ENCODE assay signal across 1 cellular context in genomic region chr22:28931844-28932561, GRCh38.
A peak's percentile ranks its signal among the peaks of the same experiment; 100 is the strongest.
TF ChIP-seq lines count a peak whose summit lies in the region.

No MANE protein-coding gene starts in this region.

TF ChIP-seq in HepG2, 621 proteins besides CTCF, POLR2A, EP300 and RAD21 (continued from another document and continues in another):
- TF ChIP-seq ZNF407 (CRISPR knock-in tag; IDR thresholded peaks at IDR 0.05; ENCODE audit: not compliant biosample characterization) (no peak), ARID4A (CRISPR knock-in tag; IDR thresholded peaks at IDR 0.05; ENCODE audit: borderline replicate concordance) (no peak), ZNF598 (CRISPR knock-in tag; IDR thresholded peaks at IDR 0.05; ENCODE audit: borderline replicate concordance) (no peak), ZNF557 (CRISPR knock-in tag; IDR thresholded peaks at IDR 0.05) (no peak), POLR2G (IDR thresholded peaks at IDR 0.05; ENCODE audit: low read depth, low read length) (no peak), ZNF841 (CRISPR knock-in tag; IDR thresholded peaks at IDR 0.05; ENCODE audit: borderline replicate concordance) (no peak), MED8 (CRISPR knock-in tag; IDR thresholded peaks at IDR 0.05; ENCODE audit: insufficient replicate concordance) (no peak), CERS6 (CRISPR knock-in tag; IDR thresholded peaks at IDR 0.05) (no peak), ZNF34 (CRISPR knock-in tag; IDR thresholded peaks at IDR 0.05; ENCODE audit: borderline replicate concordance) (no peak), IRX3 (CRISPR knock-in tag; IDR thresholded peaks at IDR 0.05; ENCODE audit: borderline replicate concordance, low read depth) (no peak), ZZZ3 (CRISPR knock-in tag; IDR thresholded peaks at IDR 0.05; ENCODE audit: borderline replicate concordance) (no peak), ZFP62 (CRISPR knock-in tag; IDR thresholded peaks at IDR 0.05) (no peak), ZNF781 (CRISPR knock-in tag; IDR thresholded peaks at IDR 0.05; ENCODE audit: borderline replicate concordance, not compliant biosample characterization) (no peak), ZBTB1 (CRISPR knock-in tag; IDR thresholded peaks at IDR 0.05; ENCODE audit: borderline replicate concordance) (no peak), KDM5A (IDR thresholded peaks at IDR 0.05; ENCODE audit: borderline replicate concordance, low read length) (no peak), CAMTA2 (CRISPR knock-in tag; IDR thresholded peaks at IDR 0.05; ENCODE audit: borderline replicate concordance) (no peak), SMAD3 (CRISPR knock-in tag; IDR thresholded peaks at IDR 0.05) (no peak), SRF (IDR thresholded peaks at IDR 0.05; ENCODE audit: low read depth, low read length) (no peak), AHDC1 (CRISPR knock-in tag; IDR thresholded peaks at IDR 0.05; ENCODE audit: borderline replicate concordance) (0 out of 2 replicates have a peak, but pooled peaks have one; percentile 31), RFX1 (IDR thresholded peaks at IDR 0.05) (no peak), ZNF33B (CRISPR knock-in tag; IDR thresholded peaks at IDR 0.05) (no peak), MAZ (IDR thresholded peaks at IDR 0.05; ENCODE audit: borderline replicate concordance, low read depth, low read length) (no peak), MAZ (CRISPR knock-in tag; IDR thresholded peaks at IDR 0.05; ENCODE audit: low read depth) (no peak), ZNF709 (CRISPR knock-in tag; IDR thresholded peaks at IDR 0.05) (no peak), ZFP36L2 (CRISPR knock-in tag; IDR thresholded peaks at IDR 0.05) (no peak), PHF21A (CRISPR knock-in tag; IDR thresholded peaks at IDR 0.05) (peak; percentile 55; the same call in 1 of the 2 replicates), GATAD1 (CRISPR knock-in tag; IDR thresholded peaks at IDR 0.05) (no peak), SP5 (CRISPR knock-in tag; IDR thresholded peaks at IDR 0.05; ENCODE audit: borderline replicate concordance, low read depth) (peak; percentile 38; the same call in 1 of the 2 replicates), ZNF672 (CRISPR knock-in tag; IDR thresholded peaks at IDR 0.05) (no peak), ZNF879 (CRISPR knock-in tag; IDR thresholded peaks at IDR 0.05) (no peak), CREM (IDR thresholded peaks at IDR 0.05) (peak; percentile 69), CREM (CRISPR knock-in tag; IDR thresholded peaks at IDR 0.05) (no peak), MBNL3 (CRISPR knock-in tag; conservative IDR thresholded peaks at IDR 0.05) (no peak), NR2C2 (CRISPR knock-in tag; IDR thresholded peaks at IDR 0.05; ENCODE audit: borderline replicate concordance) (peak; percentile 43; the same call in 1 of the 2 replicates), RBFOX2 (IDR thresholded peaks at IDR 0.05; ENCODE audit: low read depth, low read length) (no peak), HDAC2 (CRISPR knock-in tag; IDR thresholded peaks at IDR 0.05) (peak; percentile 32; the same call in 1 of the 2 replicates), DR1 (CRISPR knock-in tag; IDR thresholded peaks at IDR 0.05) (no peak), ATF4 (CRISPR knock-in tag; IDR thresholded peaks at IDR 0.05) (no peak), ZNF607 (CRISPR knock-in tag; IDR thresholded peaks at IDR 0.05; ENCODE audit: borderline replicate concordance) (no peak), ZNF572 (CRISPR knock-in tag; IDR thresholded peaks at IDR 0.05) (no peak), ZNF597 (CRISPR knock-in tag; IDR thresholded peaks at IDR 0.05) (no peak), KLF9 (CRISPR knock-in tag; IDR thresholded peaks at IDR 0.05; ENCODE audit: low read depth) (no peak), BHLHE40 (IDR thresholded peaks at IDR 0.05; ENCODE audit: low read length) (no peak), RARG (CRISPR knock-in tag; IDR thresholded peaks at IDR 0.05; ENCODE audit: low read depth) (no peak), HMGA1 (CRISPR knock-in tag; conservative IDR thresholded peaks at IDR 0.05) (no peak)
